ENCODE assay signal across 21 cellular contexts in the genomic region with DNA sequence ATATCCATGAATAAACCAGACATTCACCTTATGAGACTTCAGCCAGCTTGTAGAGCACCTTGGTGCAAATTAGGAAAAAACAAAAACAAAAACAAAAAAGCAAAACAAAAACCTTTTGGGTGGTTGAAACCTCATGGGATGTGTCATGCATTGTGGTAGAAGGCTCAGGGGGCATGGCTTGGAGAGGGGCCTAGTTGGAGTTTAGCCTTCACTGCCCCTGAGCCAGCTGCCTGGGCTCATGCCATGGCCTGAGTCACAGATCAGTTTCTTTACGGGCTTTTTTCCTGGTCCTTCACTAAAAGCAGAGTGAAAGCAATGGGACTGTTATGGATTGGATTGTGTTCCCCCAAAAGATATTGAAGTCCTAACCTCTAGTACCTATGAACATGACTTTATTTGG. TPM values are rescaled to one million over a fixed set of nuclear protein-coding genes. Genes with fewer than 3 reads are reported as not detected.
DNase-seq lines count a peak whose midpoint lies in the region; ATAC-seq and TF ChIP-seq lines count a peak whose summit lies in the region.
"Had no signal": no experiment of that assay in that cellular context is flagged by ENCODE, and none has a peak within 500 bp of the region (broad histone marks: within the 10 kb centered on the region; RNA-seq: fewer than 3 reads in every experiment).

No MANE protein-coding gene starts in this region.

- no peak for ATAC-seq in PC-3
- ATAC-seq in stimulated activated naive B cell treated with anti-CD40 and anti-IgM and Interleukin-4, amounts not matched to agents 10 μg/mL and 1 μg/mL and 100 μg/mL, for 72 hours (replicated peaks) = no peak
- ATAC-seq: natural killer cell treated with Interleukin-12 subunit alpha and Interleukin-12 subunit beta and Interleukin-15 and Interleukin-18, amount 100 ng/mL, for 72 hours had no signal

- CTCF ChIA-PET in PC-3 (lab: Charles Lee) = no interaction called here

- H3K36me3 Mint-ChIP-seq in stimulated activated naive B cell treated with anti-CD40 and anti-IgM and Interleukin-4, amounts not matched to agents 10 μg/mL and 1 μg/mL and 100 μg/mL, for 72 hours = no peaks in the 10 kb centered on the region
- H3K36me3 Mint-ChIP-seq: activated CD4-positive, alpha-beta memory T cell treated with anti-CD3 and anti-CD28 coated beads for 36 hours; natural killer cell treated with Interleukin-12 subunit alpha and Interleukin-12 subunit beta and Interleukin-15 and Interleukin-18, amount 100 ng/mL, for 72 hours had no signal

- no peak overlapping the region for H3K4me2 ChIP-seq in PC-3 (ENCODE audit: low read length)

- no peaks in the 10 kb centered on the region for H3K79me2 ChIP-seq in PC-3 (ENCODE audit: low read length)

- no peaks in the 10 kb centered on the region for H3K4me1 Mint-ChIP-seq in stimulated activated naive B cell treated with anti-CD40 and anti-IgM and Interleukin-4, amounts not matched to agents 10 μg/mL and 1 μg/mL and 100 μg/mL, for 72 hours

- no peaks in the 10 kb centered on the region for H3F3A ChIP-seq in PC-3 (ENCODE audit: low read length, unreplicated experiment)

- no peak for TF ChIP-seq CTCF in PC-3 (conservative IDR thresholded peaks at IDR 0.05; ENCODE audit: low read depth, low read length)
- TF ChIP-seq CTCF in fibroblast of mammary gland (conservative IDR thresholded peaks at IDR 0.05; ENCODE audit: control insufficient read depth, insufficient read depth, low read depth, low read length) = no peak

- H4K20me1 ChIP-seq in PC-3 (ENCODE audit: low read length) = no peaks in the 10 kb centered on the region

- H3K27ac Mint-ChIP-seq in stimulated activated naive B cell treated with anti-CD40 and anti-IgM and Interleukin-4, amounts not matched to agents 10 μg/mL and 1 μg/mL and 100 μg/mL, for 72 hours = no peak overlapping the region
- H3K27ac Mint-ChIP-seq: activated CD4-positive, alpha-beta memory T cell treated with anti-CD3 and anti-CD28 coated beads for 36 hours; activated T-helper 1 cell treated with anti-CD3 and anti-CD28 coated beads, Interleukin-12 subunit alpha, Interleukin-12 subunit beta, Interleukin-2, Interleukin-4 antibody, amounts not matched to agents 30 ng/mL and 10 ng/mL and 1 ng/mL, durations not matched to agents 14 hours and 24 hours and 36 hours; natural killer cell treated with Interleukin-12 subunit alpha and Interleukin-12 subunit beta and Interleukin-15 and Interleukin-18, amount 100 ng/mL, for 72 hours had no signal

- H3K9ac ChIP-seq in PC-3 (ENCODE audit: low read length) = no peak overlapping the region

- no peaks in the 10 kb centered on the region for H3K9me3 Mint-ChIP-seq in stimulated activated naive B cell treated with anti-CD40 and anti-IgM and Interleukin-4, amounts not matched to agents 10 μg/mL and 1 μg/mL and 100 μg/mL, for 72 hours
- H3K9me3 Mint-ChIP-seq: activated CD4-positive, alpha-beta memory T cell treated with anti-CD3 and anti-CD28 coated beads for 36 hours; activated T-helper 1 cell treated with anti-CD3 and anti-CD28 coated beads, Interleukin-12 subunit alpha, Interleukin-12 subunit beta, Interleukin-2, Interleukin-4 antibody, amounts not matched to agents 30 ng/mL and 10 ng/mL and 1 ng/mL, durations not matched to agents 14 hours and 24 hours and 36 hours; natural killer cell treated with Interleukin-12 subunit alpha and Interleukin-12 subunit beta and Interleukin-15 and Interleukin-18, amount 100 ng/mL, for 72 hours had no signal

- H2AFZ ChIP-seq in PC-3 (ENCODE audit: low read length) = no peak overlapping the region

- H3K9me2 ChIP-seq in PC-3 (replicated peaks; ENCODE audit: low read length) = no peaks in the 10 kb centered on the region

- intact Hi-C loops in PC-3 (cut with micrococcal nuclease) = no loop called here

- no TSS peak for BruUV-seq in PC-3 (replicated peaks; lab: Mats Ljungman, UMichigan)

- DNase-seq in EL (peak; percentile 55), PC-3 (peak; percentile 9), fibroblast of mammary gland (ENCODE audit: low read depth) (peak; percentile 75), putamen (ENCODE audit: low spot score) (peak; percentile 39), NCI-H1417 treated with DMSO at 0.1 percent for 48 hours (lab: John Stamatoyannopoulos, UW) (no peak), DMS53 (lab: John Stamatoyannopoulos, UW) (no peak)
- DNase-seq in activated CD4-positive, alpha-beta T cell treated with anti-CD3 and anti-CD28 coated beads, Interleukin-2, amount 50 U/mL, for 4 hours = no peak
- DNase-seq in stimulated activated naive B cell treated with anti-CD40 and anti-IgM and Interleukin-4, amounts not matched to agents 10 μg/mL and 1 μg/mL and 100 μg/mL, for 72 hours = no peak
- DNase-seq: activated CD4-positive, alpha-beta memory T cell treated with anti-CD3 and anti-CD28 coated beads for 36 hours; AML-193; amniotic stem cell; dermis blood vessel endothelial cell; NCI-H2171; stimulated activated CD4-positive, alpha-beta T cell treated with anti-CD3 and anti-CD28 coated beads, Interleukin-2, amount 100 ng/mL, for 24 hours; transverse colon had no signal

- no peaks in the 10 kb centered on the region for H3K36me3 ChIP-seq in PC-3 (ENCODE audit: low read depth, low read length)
- H3K36me3 ChIP-seq: esophagus muscularis mucosa, transverse colon had no signal

- H3K27me3 Mint-ChIP-seq in stimulated activated naive B cell treated with anti-CD40 and anti-IgM and Interleukin-4, amounts not matched to agents 10 μg/mL and 1 μg/mL and 100 μg/mL, for 72 hours = peaks cover 0 to 5% of the 10 kb centered on the region in 2 donors
- H3K27me3 Mint-ChIP-seq: activated CD4-positive, alpha-beta memory T cell treated with anti-CD3 and anti-CD28 coated beads for 36 hours had no signal

- no peaks in the 10 kb centered on the region for H3K27me3 ChIP-seq in PC-3 (ENCODE audit: low read length)
- H3K27me3 ChIP-seq: esophagus muscularis mucosa, transverse colon had no signal

- H3K4me3 Mint-ChIP-seq in stimulated activated naive B cell treated with anti-CD40 and anti-IgM and Interleukin-4, amounts not matched to agents 10 μg/mL and 1 μg/mL and 100 μg/mL, for 72 hours = no peak overlapping the region
- H3K4me3 Mint-ChIP-seq: activated CD4-positive, alpha-beta memory T cell treated with anti-CD3 and anti-CD28 coated beads for 36 hours; activated T-helper 1 cell treated with anti-CD3 and anti-CD28 coated beads, Interleukin-12 subunit alpha, Interleukin-12 subunit beta, Interleukin-2, Interleukin-4 antibody, amounts not matched to agents 30 ng/mL and 10 ng/mL and 1 ng/mL, durations not matched to agents 14 hours and 24 hours and 36 hours; natural killer cell treated with Interleukin-12 subunit alpha and Interleukin-12 subunit beta and Interleukin-15 and Interleukin-18, amount 100 ng/mL, for 72 hours had no signal

- H3K27ac ChIP-seq in PC-3 (ENCODE audit: low read length) = no peak overlapping the region
- H3K27ac ChIP-seq: esophagus muscularis mucosa, SK-N-MC, transverse colon had no signal

- no peaks in the 10 kb centered on the region for H3K4me1 ChIP-seq in PC-3 (ENCODE audit: insufficient read depth, low read length)
- H3K4me1 ChIP-seq: esophagus muscularis mucosa, transverse colon had no signal

- POLR2A ChIA-PET in PC-3 (lab: Charles Lee; ENCODE audit: unreplicated experiment) = no interaction called here

- H3K9me3 ChIP-seq in PC-3 (ENCODE audit: low read length) = no peaks in the 10 kb centered on the region
- H3K9me3 ChIP-seq: esophagus muscularis mucosa, transverse colon had no signal

- H3K4me3 ChIP-seq in PC-3 (ENCODE audit: low read length) (no peak overlapping the region), fibroblast of mammary gland (ENCODE audit: control insufficient read depth, low read depth, low read length) (no peak overlapping the region)
- H3K4me3 ChIP-seq: esophagus muscularis mucosa, SK-N-MC, transverse colon had no signal

RNA-seq across cellular contexts. Expression of a gene that starts 22.0 kb away (rescaled TPM):
- total RNA-seq in PC-3 (2014; rRNA removed) = not detected in 2 replicates
- total RNA-seq: activated CD4-positive, alpha-beta memory T cell treated with anti-CD3 and anti-CD28 coated beads for 36 hours; activated T-helper 1 cell treated with anti-CD3 and anti-CD28 coated beads, Interleukin-12 subunit alpha, Interleukin-12 subunit beta, Interleukin-2, Interleukin-4 antibody, amounts not matched to agents 30 ng/mL and 10 ng/mL and 1 ng/mL, durations not matched to agents 14 hours and 24 hours and 36 hours; dermis blood vessel endothelial cell; esophagus muscularis mucosa; H1; liver; natural killer cell treated with Interleukin-12 subunit alpha and Interleukin-12 subunit beta and Interleukin-15 and Interleukin-18, amount 100 ng/mL, for 72 hours; transverse colon had no signal

Comparison
In these comparisons a context has a peak if more than half of its experiments do, and no peak if none do; other contexts are left out.
1. DNase-seq: peak in EL (single experiment), PC-3 (single experiment), fibroblast of mammary gland (single experiment) and putamen (single experiment); none in activated CD4-positive, alpha-beta T cell treated with anti-CD3 and anti-CD28 coated beads, Interleukin-2, amount 50 U/mL, for 4 hours (0 of 2), NCI-H1417 treated with DMSO at 0.1 percent for 48 hours (single experiment), DMS53 (single experiment) and stimulated activated naive B cell treated with anti-CD40 and anti-IgM and Interleukin-4, amounts not matched to agents 10 μg/mL and 1 μg/mL and 100 μg/mL, for 72 hours (single experiment).